Comparison of ENCODE assay signal across 12 cellular contexts in the genomic region with DNA sequence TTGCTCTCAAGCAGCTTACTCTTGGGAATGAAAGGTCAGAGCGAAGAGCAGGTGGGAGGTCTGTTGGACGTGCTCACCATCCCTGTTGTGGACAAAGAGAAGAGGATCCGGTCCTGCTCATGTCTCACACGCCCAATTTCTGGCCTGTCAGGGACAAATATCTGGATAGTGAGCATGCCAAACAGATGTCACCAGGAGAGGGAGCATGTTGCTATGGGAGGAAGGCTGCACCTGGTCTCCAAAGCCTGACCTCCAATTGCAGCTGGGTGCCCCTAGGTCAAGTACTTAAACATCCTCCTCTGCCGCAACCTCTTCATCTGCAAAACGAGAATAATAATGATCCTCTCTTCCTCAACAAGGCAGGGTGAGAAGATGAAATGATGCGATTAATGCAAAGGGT. TPM values are rescaled to one million over a fixed set of nuclear protein-coding genes. Genes with fewer than 3 reads are reported as not detected.
DNase-seq lines count a peak whose midpoint lies in the region; ATAC-seq, FAIRE-seq and TF ChIP-seq lines count a peak whose summit lies in the region.
"Had no signal": no experiment of that assay in that cellular context is flagged by ENCODE, and none has a peak within 500 bp of the region (broad histone marks: within the 10 kb centered on the region; RNA-seq: fewer than 3 reads in every experiment).

No MANE protein-coding gene starts in this region.

- no peak overlapping the region for H2BK15ac ChIP-seq in H1 (ENCODE audit: low read length)

- WGBS in H1 (ENCODE audit: extremely low coverage in 1 of 2, insufficient coverage in 1 of 2, insufficient read length in 1 of 2, insufficient replicate concordance in 2 of 2, low coverage in 1 of 2, low lambda C conversion rate in 2 of 2, missing lambda C conversion rate in 1 of 2), 2 experiments, result 82% methylated on average over 7 of the region's 7 CpGs; no CpG with 5 or more reads in 1 of the 2 experiments
- WGBS in trophoblast cell (ENCODE audit: extremely low coverage, insufficient coverage, insufficient read length), result no CpG with 5 or more reads among the region's 7 CpGs

- no peak overlapping the region for H3K18ac ChIP-seq in H1 (ENCODE audit: extremely low read depth, low read length)
- H3K18ac ChIP-seq in trophoblast cell (ENCODE audit: low read length), result no peak overlapping the region

- H2BK20ac ChIP-seq in H1 (ENCODE audit: low read length), result no peak overlapping the region

- TF ChIP-seq RAD21 in H1 (IDR thresholded peaks at IDR 0.05 in 1 of 2, conservative IDR thresholded peaks at IDR 0.05 in 1 of 2; ENCODE audit: low read depth in 2 of 2, low read length in 2 of 2), result peak; percentile 40 to 63

- FAIRE-seq in H1 (lab: Jason Lieb, UNC), result no peak

- H4K20me1 ChIP-seq in H1 (replicated peaks in 1 of 2; ENCODE audit: control insufficient read depth in 1 of 2, insufficient read depth in 2 of 2, low read length in 2 of 2), result peaks cover 0 to 3% of the 10 kb centered on the region in 2 experiments
- H4K20me1 ChIP-seq: BLaER1 had no signal

- DNase-seq in NCI-H69 (lab: John Stamatoyannopoulos, UW) (peak; percentile 50), H1 (ENCODE audit: low read depth in 1 of 2, low spot score in 2 of 2) (no peak), trophoblast cell (no peak), hepatic stellate cell (ENCODE audit: low spot score) (no peak), putamen (ENCODE audit: low spot score) (no peak)
- DNase-seq: activated gamma-delta T cell treated with Interleukin-2 at 50 U/mL for 16 hours had no signal

- H3K9ac ChIP-seq in H1 (replicated peaks in 1 of 4; ENCODE audit: extremely low read depth in 1 of 4, low read depth in 3 of 4, low read length in 3 of 4) (no peak overlapping the region), trophoblast cell (ENCODE audit: low read length) (no peak overlapping the region)
- H3K9ac ChIP-seq: BLaER1, KMS-11 had no signal

- no peak overlapping the region for H3K14ac ChIP-seq in H1 (ENCODE audit: insufficient read length)
- H3K14ac ChIP-seq in trophoblast cell (ENCODE audit: low read length), result no peak overlapping the region

- H2BK120ac ChIP-seq in H1 (replicated peaks; ENCODE audit: low read depth, low read length) (no peak overlapping the region), trophoblast cell (ENCODE audit: insufficient read depth, low read length, poor library complexity) (no peak overlapping the region)

- no peak for TF ChIP-seq POLR2A in H1 (IDR thresholded peaks at IDR 0.05; ENCODE audit: control extremely low read depth in 1 of 2, low read depth in 2 of 2, low read length in 2 of 2)

- H2BK5ac ChIP-seq in H1 (ENCODE audit: low read depth, low read length), result no peak overlapping the region
- no peak overlapping the region for H2BK5ac ChIP-seq in trophoblast cell (ENCODE audit: low read depth, low read length, poor library complexity)

- no peak overlapping the region for H4K12ac ChIP-seq in trophoblast cell (ENCODE audit: low read depth, low read length)

- H4K8ac ChIP-seq in H1 (ENCODE audit: extremely low read depth, insufficient read depth, low read length), result no peak overlapping the region
- H4K8ac ChIP-seq in trophoblast cell (ENCODE audit: low read depth, low read length), result no peak overlapping the region

- H3K4me1 ChIP-seq in H1 (replicated peaks in 1 of 4; ENCODE audit: control insufficient read depth in 3 of 4, insufficient read depth in 4 of 4, low read length in 3 of 4) (peaks cover 0 to 2% (median 0%) of the 10 kb centered on the region in 4 experiments; a peak in 1 of 7 replicates), trophoblast cell (ENCODE audit: control insufficient read depth in 1 of 2, insufficient read depth in 2 of 2, low read length in 2 of 2) (peaks cover 5 to 6% of the 10 kb centered on the region in 2 experiments)
- H3K4me1 ChIP-seq: BLaER1 had no signal

- no peak overlapping the region for H3K4me2 ChIP-seq in H1 (ENCODE audit: insufficient read depth in 1 of 2, low read depth in 2 of 2, low read length in 2 of 2)
- no peak overlapping the region for H3K4me2 ChIP-seq in trophoblast cell (ENCODE audit: low read length)
- H3K4me2 ChIP-seq: BLaER1, KMS-11 had no signal

- H3K36me3 ChIP-seq in H1 (ENCODE audit: control insufficient read depth in 2 of 4, insufficient read depth in 4 of 4, low read length in 3 of 4) (no peaks in the 10 kb centered on the region), trophoblast cell (ENCODE audit: control insufficient read depth in 1 of 2, insufficient read depth in 2 of 2, low read length in 2 of 2) (no peaks in the 10 kb centered on the region)
- H3K36me3 ChIP-seq: BLaER1 had no signal

- CTCF ChIA-PET in H1 (lab: Charles Lee; ENCODE audit: partially characterized antibody), result interaction anchor here (0.8 to 4.5 kb wide), 12 partner anchors 9 to 366 kb away, joined by 3 to 43 read pairs (median 4); a partner anchor contains a TSS

- no peaks in the 10 kb centered on the region for H3K79me2 ChIP-seq in H1 (ENCODE audit: control insufficient read depth in 1 of 2, insufficient read depth in 2 of 2, low read length in 2 of 2)
- H3K79me2 ChIP-seq in trophoblast cell (ENCODE audit: control insufficient read depth, insufficient read depth, low read length, poor library complexity), result no peaks in the 10 kb centered on the region

- TF ChIP-seq EP300 in H1 (IDR thresholded peaks at IDR 0.05; ENCODE audit: borderline replicate concordance in 1 of 2, low read depth in 2 of 2, low read length in 2 of 2), result no peak

- peak; percentile 31 for TF ChIP-seq CTCF in 22Rv1 (IDR thresholded peaks at IDR 0.05)
- TF ChIP-seq CTCF in GM12873 (IDR thresholded peaks at IDR 0.05; ENCODE audit: insufficient read depth, low read depth, low read length, missing control alignments), result peak; percentile 39
- peak; percentile 43 to 66 (median 51) for TF ChIP-seq CTCF in H1 (IDR thresholded peaks at IDR 0.05; ENCODE audit: control extremely low read depth in 1 of 3, insufficient read depth in 1 of 3, low read depth in 1 of 3, low read length in 3 of 3)

- H3K4me3 ChIP-seq in H1 (ENCODE audit: extremely low read depth in 1 of 4, insufficient read depth in 2 of 4, low read depth in 3 of 4, low read length in 4 of 4) (no peak overlapping the region), trophoblast cell (ENCODE audit: low read depth, low read length) (no peak overlapping the region)
- H3K4me3 ChIP-seq: BLaER1 had no signal

- H4K5ac ChIP-seq in H1 (ENCODE audit: insufficient read length, low read depth, low read length), result no peak overlapping the region

- POLR2A ChIA-PET in H1 (lab: Charles Lee; ENCODE audit: partially characterized antibody), result no interaction called here

- peaks cover 8% of the 10 kb centered on the region; the same call in 1 of the 2 replicates for H3K23me2 ChIP-seq in H1 (ENCODE audit: low read depth, low read length)

- no peak overlapping the region for H4K91ac ChIP-seq in H1 (replicated peaks; ENCODE audit: insufficient read length, low read length)
- no peak overlapping the region for H4K91ac ChIP-seq in trophoblast cell (ENCODE audit: low read depth, low read length)

- H3K27ac ChIP-seq in 22Rv1 (no peak overlapping the region), H1 (ENCODE audit: low read depth, low read length) (no peak overlapping the region), trophoblast cell (ENCODE audit: low read depth, low read length) (no peak overlapping the region)
- H3K27ac ChIP-seq: BLaER1, KMS-11 had no signal

- peaks cover 3 to 18% (median 12%) of the 10 kb centered on the region in 4 experiments; a peak in 5 of 7 replicates for H3K27me3 ChIP-seq in H1 (replicated peaks in 1 of 4; ENCODE audit: control insufficient read depth in 3 of 4, extremely low read depth in 1 of 4, insufficient read depth in 3 of 4, low read length in 3 of 4)
- no peaks in the 10 kb centered on the region for H3K27me3 ChIP-seq in trophoblast cell (ENCODE audit: insufficient read depth, low read length)
- H3K27me3 ChIP-seq: BLaER1 had no signal

- H2AK5ac ChIP-seq in H1 (ENCODE audit: low read depth, low read length), result no peak overlapping the region
- no peak overlapping the region for H2AK5ac ChIP-seq in trophoblast cell (ENCODE audit: low read length)

- H3K23ac ChIP-seq in H1 (ENCODE audit: insufficient read length) (no peak overlapping the region), trophoblast cell (ENCODE audit: low read length) (no peak overlapping the region)

- no peak overlapping the region for H3K56ac ChIP-seq in H1 (replicated peaks; ENCODE audit: insufficient read length, low read depth, low read length)

- ATAC-seq in GM21381 (IDR thresholded peaks at IDR 0.05; ENCODE audit: unreplicated experiment), result no peak
- ATAC-seq: activated CD4-positive, CD25-positive, alpha-beta regulatory T cell treated with anti-CD3 and anti-CD28 coated beads, Interleukin-2, amount 50 U/mL, for 24 hours had no signal

- H3K9me3 ChIP-seq in H1 (ENCODE audit: insufficient read depth in 2 of 2, low read depth in 1 of 2, low read length in 1 of 2) (no peaks in the 10 kb centered on the region), trophoblast cell (ENCODE audit: insufficient read depth, low read depth, low read length) (peaks cover 2% of the 10 kb centered on the region)

- H3K4ac ChIP-seq in H1 (replicated peaks; ENCODE audit: insufficient read length, low read depth, low read length), result no peak overlapping the region
- no peak overlapping the region for H3K4ac ChIP-seq in trophoblast cell (ENCODE audit: low read depth, low read length)

- H3K79me1 ChIP-seq in H1 (ENCODE audit: low read depth, low read length) (no peaks in the 10 kb centered on the region), trophoblast cell (ENCODE audit: low read length) (no peaks in the 10 kb centered on the region)

- H2BK12ac ChIP-seq in H1 (ENCODE audit: low read depth, low read length), result no peak overlapping the region
- no peak overlapping the region for H2BK12ac ChIP-seq in trophoblast cell (ENCODE audit: low read length)

- H2AFZ ChIP-seq in H1 (ENCODE audit: low read length), result no peak overlapping the region
- no peak overlapping the region for H2AFZ ChIP-seq in trophoblast cell (ENCODE audit: insufficient read depth, low read length, poor library complexity)

TF ChIP-seq in H1, 55 proteins besides CTCF, POLR2A, EP300 and RAD21 (continues in another document):
- TF ChIP-seq NANOG (IDR thresholded peaks at IDR 0.05; ENCODE audit: insufficient read depth, low read depth, low read length, poor library complexity, severe bottlenecking), result no peak
- no peak for TF ChIP-seq SAP30 (IDR thresholded peaks at IDR 0.05; ENCODE audit: insufficient read depth, insufficient replicate concordance, low read length)
- no peak for TF ChIP-seq CREB1 (IDR thresholded peaks at IDR 0.05)

RNA-seq across cellular contexts. Expression of a gene that starts 53.4 kb away (rescaled TPM):
- not detected in 2 replicates for total RNA-seq in H1 (2021; fragmentation: NEBNext Ultra II Directional; extraction: Animal tissue kit (Norgen Biotek cat#: 25700))
- 0.03 TPM in 1 of 2 replicates, not detected in the other for polyA plus RNA-seq in H1 (2011; rRNA removed)
- polyA plus RNA-seq in H1 (2011; cell fraction: cytosol; rRNA removed), result 0.03 TPM
- not detected for polyA plus RNA-seq in H1 (2011; cell fraction: nucleus; rRNA removed)
- 0.05 TPM in 1 of 4 replicates, not detected in the others for polyA plus RNA-seq in H1 (2012, experiment 1 of 2)
- polyA plus RNA-seq in H1 (2012, experiment 2 of 2), result not detected
- polyA plus RNA-seq in H1 (2013, experiment 1 of 2), result 0.02 TPM
- 0.02 TPM for polyA plus RNA-seq in H1 (2013, experiment 2 of 2)
- not detected in 2 replicates for polyA minus RNA-seq in H1 (2011; rRNA and poly(A)+ RNA removed)
- not detected for polyA minus RNA-seq in H1 (2011; cell fraction: cytosol; rRNA and poly(A)+ RNA removed)
- polyA minus RNA-seq in H1 (2011; cell fraction: nucleus; rRNA and poly(A)+ RNA removed), result not detected
- polyA plus RNA-seq in trophoblast cell (2013), result 0.03 and 0.06 TPM in 2 replicates
